In the genomic region with DNA sequence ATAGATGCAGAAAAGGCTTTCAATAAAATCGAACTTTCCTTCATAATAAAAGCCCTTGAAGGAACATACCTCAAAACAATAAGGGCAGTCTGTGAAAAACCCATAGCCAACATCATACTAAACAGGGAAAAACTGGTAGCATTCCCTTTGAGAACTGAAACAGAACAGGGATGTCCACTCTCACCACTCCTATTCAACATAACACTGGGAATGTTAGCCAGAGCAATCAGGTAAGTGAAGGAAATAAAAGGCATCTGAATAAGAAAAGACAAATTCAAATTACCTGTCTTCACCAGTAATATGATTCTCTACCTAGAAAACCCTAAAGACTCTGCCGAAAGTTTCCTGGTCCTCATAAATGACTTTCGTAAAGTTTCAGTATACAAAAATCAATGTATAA, we compare ENCODE assay signal across 18 cellular contexts.
A peak's percentile ranks its signal among the peaks of the same experiment; 100 is the strongest.
DNase-seq lines count a peak whose midpoint lies in the region; ATAC-seq and TF ChIP-seq lines count a peak whose summit lies in the region.
"Had no signal": no experiment of that assay in that cellular context is flagged by ENCODE, and none has a peak within 500 bp of the region (broad histone marks: within the 10 kb centered on the region; RNA-seq: fewer than 3 reads in every experiment).

No MANE protein-coding gene starts in this region.

- H3K9me2 ChIP-seq in GM23338 (ENCODE audit: insufficient read depth): no peaks in the 10 kb centered on the region

- H3K36me3 Mint-ChIP-seq in GM23338 (ENCODE audit: low read depth): no peaks in the 10 kb centered on the region
- H3K36me3 Mint-ChIP-seq: CD4-positive, alpha-beta memory T cell had no signal

- H3K9me3 ChIP-seq in HUES48 (ENCODE audit: control insufficient read depth, insufficient read depth, low read length) (no peaks in the 10 kb centered on the region), NT2/D1 (ENCODE audit: insufficient read depth, low read length) (no peaks in the 10 kb centered on the region)
- H3K9me3 ChIP-seq: A549 had no signal

- no peaks in the 10 kb centered on the region for H4K20me1 ChIP-seq in GM23338 (replicated peaks; ENCODE audit: insufficient read depth)

- TF ChIP-seq CTCF in GM23338 (conservative IDR thresholded peaks at IDR 0.05; ENCODE audit: low read depth in 2 of 2): no peak

- H3K4me2 ChIP-seq in GM23338: peak overlapping the region; percentile 25
- H3K4me2 ChIP-seq: A549 had no signal

- no peaks in the 10 kb centered on the region for H3K27me3 Mint-ChIP-seq in GM23338 (ENCODE audit: insufficient read depth, low read depth, poor library complexity)
- H3K27me3 Mint-ChIP-seq: CD4-positive, alpha-beta memory T cell had no signal

- H3K36me3 ChIP-seq in GM23338 (ENCODE audit: insufficient read depth) (no peaks in the 10 kb centered on the region), HUES48 (ENCODE audit: control insufficient read depth, insufficient read depth, low read length) (no peaks in the 10 kb centered on the region), NT2/D1 (ENCODE audit: insufficient read depth, insufficient read length, low read length) (no peaks in the 10 kb centered on the region)

- no peaks in the 10 kb centered on the region for H3K9me3 Mint-ChIP-seq in GM23338

- H3K9ac ChIP-seq in HUES48 (ENCODE audit: low read depth, low read length) (no peak overlapping the region), NT2/D1 (ENCODE audit: insufficient read length, low read depth) (no peak overlapping the region)

- no peaks in the 10 kb centered on the region for H3F3A ChIP-seq in GM23338 (replicated peaks; ENCODE audit: low read depth)

- DNase-seq in GM23338 (ENCODE audit: low spot score) (peak; percentile 42), NT2/D1 (ENCODE audit: low read depth, low spot score) (peak; percentile 2), iPS DF 4.7 (ENCODE audit: extremely low read depth, low spot score) (peak; percentile 2), SHP77 (lab: John Stamatoyannopoulos, UW) (no peak)
- DNase-seq: 8988T; C1 segment of cervical spinal cord; Calu3; CD4-positive, alpha-beta memory T cell; COR-L47; DMS53; DMS79 treated with DMSO at 0.1 percent for 48 hours; GF-D8; H7 had no signal

- peaks cover 20% of the 10 kb centered on the region for H3K4me1 Mint-ChIP-seq in GM23338
- H3K4me1 Mint-ChIP-seq: CD4-positive, alpha-beta memory T cell had no signal

- no peaks in the 10 kb centered on the region for H3K79me2 ChIP-seq in GM23338 (replicated peaks; ENCODE audit: insufficient read depth)

- H3K27ac Mint-ChIP-seq in GM23338: peak overlapping the region; percentile 36
- H3K27ac Mint-ChIP-seq: CD4-positive, alpha-beta memory T cell had no signal

- H3K27ac ChIP-seq in GM23338 (ENCODE audit: low read depth) (no peak overlapping the region), HUES48 (ENCODE audit: low read depth, low read length) (no peak overlapping the region)
- H3K27ac ChIP-seq: A549 had no signal

- peak overlapping the region; percentile 18; the same call in 1 of the 3 replicates for H3K4me3 Mint-ChIP-seq in GM23338
- H3K4me3 Mint-ChIP-seq: CD4-positive, alpha-beta memory T cell had no signal

- H3K4me3 ChIP-seq in GM23338: no peak overlapping the region
- peak overlapping the region; percentile 32; the same call in 1 of the 2 replicates for H3K4me3 ChIP-seq in HUES48 (ENCODE audit: low read depth, low read length)
- no peak overlapping the region for H3K4me3 ChIP-seq in NT2/D1 (ENCODE audit: insufficient read length, low read depth)
- H3K4me3 ChIP-seq: A549 had no signal

- H3K4me1 ChIP-seq in GM23338 (ENCODE audit: insufficient read depth) (peaks cover 5% of the 10 kb centered on the region), HUES48 (ENCODE audit: control insufficient read depth, insufficient read depth, low read length) (peaks cover 12% of the 10 kb centered on the region), NT2/D1 (ENCODE audit: insufficient read depth, insufficient read length) (no peaks in the 10 kb centered on the region)

- no peak; the same call in 2 of the 3 replicates for ATAC-seq in GM23338
- ATAC-seq in GM19467 (IDR thresholded peaks at IDR 0.05; ENCODE audit: unreplicated experiment): no peak
- no peak for ATAC-seq in HG02981 (IDR thresholded peaks at IDR 0.05; ENCODE audit: unreplicated experiment)
- ATAC-seq: A549, HCT116 had no signal

- H2AFZ ChIP-seq in GM23338: no peak overlapping the region

- H3K27me3 ChIP-seq in GM23338 (ENCODE audit: insufficient read depth) (no peaks in the 10 kb centered on the region), HUES48 (ENCODE audit: control insufficient read depth, insufficient read depth, low read length) (no peaks in the 10 kb centered on the region), NT2/D1 (ENCODE audit: insufficient read depth, insufficient read length) (no peaks in the 10 kb centered on the region)

TF ChIP-seq in GM23338, 12 proteins besides CTCF, POLR2A, EP300 and RAD21:
- TF ChIP-seq NANOG (IDR thresholded peaks at IDR 0.05; ENCODE audit: borderline replicate concordance) (peak; percentile 65), POLR2AphosphoS5 (IDR thresholded peaks at IDR 0.05; ENCODE audit: low read depth) (no peak)
TF ChIP-seq in GM23338: peak in this region for 1.

Comparison
In these comparisons a context has a peak if more than half of its experiments do, and no peak if none do; other contexts are left out.
1. DNase-seq: peak in GM23338 (single experiment), NT2/D1 (single experiment) and iPS DF 4.7 (single experiment); none in SHP77 (0 of 2).